ENCODE assay signal across 2 cellular contexts in the genomic region with DNA sequence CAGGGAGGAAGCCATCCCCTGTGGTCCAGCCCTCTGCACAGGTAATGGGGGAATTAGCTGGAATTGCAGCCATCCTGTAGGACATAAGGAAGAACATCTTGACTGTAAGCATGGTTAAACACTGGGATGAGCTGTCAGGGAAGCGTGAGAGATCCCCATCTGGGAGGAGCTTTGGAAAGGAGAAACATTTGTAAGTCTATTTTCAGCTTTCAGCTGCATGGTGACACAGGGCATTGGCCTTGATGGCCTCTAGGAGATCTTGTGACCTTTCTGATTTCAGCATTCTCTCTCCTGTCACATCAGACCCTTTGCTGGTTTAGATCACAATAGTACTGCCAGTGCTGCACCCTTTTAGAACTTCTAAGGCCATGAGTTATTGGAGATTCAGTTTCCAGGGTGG.
TF ChIP-seq lines count a peak whose summit lies in the region.

No MANE protein-coding gene starts in this region.

TF ChIP-seq in liver, 16 proteins besides CTCF, POLR2A, EP300 and RAD21:
- TF ChIP-seq NR2F2 (IDR thresholded peaks at IDR 0.05) = peak; percentile 55
- TF ChIP-seq EGR1 (IDR thresholded peaks at IDR 0.05; ENCODE audit: low read depth in 2 of 2) = no peak
- peak; percentile 10 to 22 for TF ChIP-seq HNF4A (conservative IDR thresholded peaks at IDR 0.05)
- TF ChIP-seq RXRA (IDR thresholded peaks at IDR 0.05) = peak; percentile 61 to 81
- TF ChIP-seq JUND (IDR thresholded peaks at IDR 0.05) = no peak

TF ChIP-seq in HepG2, 621 proteins besides CTCF, POLR2A, EP300 and RAD21:
- TF ChIP-seq ZNF337 (CRISPR knock-in tag; IDR thresholded peaks at IDR 0.05; ENCODE audit: borderline replicate concordance, low read depth) (no peak), ZNF558 (CRISPR knock-in tag; IDR thresholded peaks at IDR 0.05; ENCODE audit: borderline replicate concordance) (no peak), ZBTB8A (CRISPR knock-in tag; IDR thresholded peaks at IDR 0.05; ENCODE audit: borderline replicate concordance, low read depth) (no peak), HNRNPLL (IDR thresholded peaks at IDR 0.05; ENCODE audit: low read depth, low read length, poor library complexity, severe bottlenecking) (no peak), ISL2 (CRISPR knock-in tag; IDR thresholded peaks at IDR 0.05) (no peak), ZNF883 (CRISPR knock-in tag; IDR thresholded peaks at IDR 0.05; ENCODE audit: not compliant biosample characterization) (no peak), SSRP1 (CRISPR knock-in tag; IDR thresholded peaks at IDR 0.05) (no peak), MED1 (CRISPR knock-in tag; IDR thresholded peaks at IDR 0.05) (no peak), ZNF564 (CRISPR knock-in tag; IDR thresholded peaks at IDR 0.05) (no peak), ZNF263 (CRISPR knock-in tag; IDR thresholded peaks at IDR 0.05) (no peak), ZNF430 (CRISPR knock-in tag; IDR thresholded peaks at IDR 0.05) (no peak)
- TF ChIP-seq, protein P1, sequence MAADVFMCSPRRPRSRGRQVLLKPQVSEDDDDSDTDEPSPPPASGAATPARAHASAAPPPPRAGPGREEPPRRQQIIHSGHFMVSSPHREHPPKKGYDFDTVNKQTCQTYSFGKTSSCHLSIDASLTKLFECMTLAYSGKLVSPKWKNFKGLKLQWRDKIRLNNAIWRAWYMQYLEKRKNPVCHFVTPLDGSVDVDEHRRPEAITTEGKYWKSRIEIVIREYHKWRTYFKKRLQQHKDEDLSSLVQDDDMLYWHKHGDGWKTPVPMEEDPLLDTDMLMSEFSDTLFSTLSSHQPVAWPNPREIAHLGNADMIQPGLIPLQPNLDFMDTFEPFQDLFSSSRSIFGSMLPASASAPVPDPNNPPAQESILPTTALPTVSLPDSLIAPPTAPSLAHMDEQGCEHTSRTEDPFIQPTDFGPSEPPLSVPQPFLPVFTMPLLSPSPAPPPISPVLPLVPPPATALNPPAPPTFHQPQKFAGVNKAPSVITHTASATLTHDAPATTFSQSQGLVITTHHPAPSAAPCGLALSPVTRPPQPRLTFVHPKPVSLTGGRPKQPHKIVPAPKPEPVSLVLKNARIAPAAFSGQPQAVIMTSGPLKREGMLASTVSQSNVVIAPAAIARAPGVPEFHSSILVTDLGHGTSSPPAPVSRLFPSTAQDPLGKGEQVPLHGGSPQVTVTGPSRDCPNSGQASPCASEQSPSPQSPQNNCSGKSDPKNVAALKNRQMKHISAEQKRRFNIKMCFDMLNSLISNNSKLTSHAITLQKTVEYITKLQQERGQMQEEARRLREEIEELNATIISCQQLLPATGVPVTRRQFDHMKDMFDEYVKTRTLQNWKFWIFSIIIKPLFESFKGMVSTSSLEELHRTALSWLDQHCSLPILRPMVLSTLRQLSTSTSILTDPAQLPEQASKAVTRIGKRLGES (CRISPR knock-in tag; IDR thresholded peaks at IDR 0.05; ENCODE audit: borderline replicate concordance) = no peak
